9 cellular contexts compared by ENCODE assay signal in genomic region chr5:117590944-117591343, GRCh38.
DNase-seq lines count a peak whose midpoint lies in the region; ATAC-seq, FAIRE-seq and TF ChIP-seq lines count a peak whose summit lies in the region.
"Had no signal": no experiment of that assay in that cellular context is flagged by ENCODE, and none has a peak within 500 bp of the region (broad histone marks: within the 10 kb centered on the region; RNA-seq: fewer than 3 reads in every experiment).

No MANE protein-coding gene starts in this region.

- H3K4me3 Mint-ChIP-seq in neural progenitor cell, result no peak overlapping the region
- H3K4me3 Mint-ChIP-seq: activated naive CD4-positive, alpha-beta T cell treated with anti-CD3 and anti-CD28 coated beads, Interleukin-2, amount 50 U/mL, for 24 hours had no signal

- no peak overlapping the region for H3K4me3 ChIP-seq in neural progenitor cell

- no peaks in the 10 kb centered on the region for H3K27me3 Mint-ChIP-seq in neural progenitor cell (ENCODE audit: insufficient read depth, low read depth)
- H3K27me3 Mint-ChIP-seq: activated naive CD4-positive, alpha-beta T cell treated with anti-CD3 and anti-CD28 coated beads, Interleukin-2, amount 50 U/mL, for 24 hours had no signal

- no peaks in the 10 kb centered on the region for H3K36me3 ChIP-seq in neural progenitor cell

- no peaks in the 10 kb centered on the region for H3K36me3 Mint-ChIP-seq in neural progenitor cell
- H3K36me3 Mint-ChIP-seq: activated naive CD4-positive, alpha-beta T cell treated with anti-CD3 and anti-CD28 coated beads, Interleukin-2, amount 50 U/mL, for 24 hours had no signal

- no peaks in the 10 kb centered on the region for H4K20me1 ChIP-seq in neural progenitor cell (ENCODE audit: low read depth)

- no peaks in the 10 kb centered on the region for H3K27me3 ChIP-seq in neural progenitor cell

- no peaks in the 10 kb centered on the region for H3K79me2 ChIP-seq in neural progenitor cell (ENCODE audit: low read depth)

- no peak overlapping the region for H3K4me2 ChIP-seq in neural progenitor cell

- no peak overlapping the region for H2AFZ ChIP-seq in neural progenitor cell (replicated peaks)

- peak; percentile 16 for DNase-seq in A172 (ENCODE audit: low spot score)
- DNase-seq in GM18507 (ENCODE audit: extremely low spot score, insufficient read length, low read depth), result no peak
- peak; percentile 31 for DNase-seq in neural progenitor cell (ENCODE audit: low spot score)
- no peak for DNase-seq in GM19240 (ENCODE audit: insufficient read length, low spot score)
- DNase-seq in activated CD4-positive, alpha-beta T cell treated with anti-CD3 and anti-CD28 coated beads for 1 hour, result no peak

- H3K4me1 ChIP-seq in neural progenitor cell, result no peaks in the 10 kb centered on the region

- H3K9ac ChIP-seq in neural progenitor cell, result no peak overlapping the region

- ATAC-seq in HG03108 (IDR thresholded peaks at IDR 0.05; ENCODE audit: unreplicated experiment) (peak; percentile 72), GM21515 (IDR thresholded peaks at IDR 0.05; ENCODE audit: unreplicated experiment) (no peak)

- H3K9me3 Mint-ChIP-seq in neural progenitor cell, result peaks cover 5% of the 10 kb centered on the region
- H3K9me3 Mint-ChIP-seq: activated naive CD4-positive, alpha-beta T cell treated with anti-CD3 and anti-CD28 coated beads, Interleukin-2, amount 50 U/mL, for 24 hours had no signal

- TF ChIP-seq CTCF in VCaP (conservative IDR thresholded peaks at IDR 0.05) (peak; percentile 74), neural progenitor cell (IDR thresholded peaks at IDR 0.05) (peak; percentile 51)

- H3K4me1 Mint-ChIP-seq in neural progenitor cell, result peaks cover 11% of the 10 kb centered on the region
- H3K4me1 Mint-ChIP-seq: activated naive CD4-positive, alpha-beta T cell treated with anti-CD3 and anti-CD28 coated beads, Interleukin-2, amount 50 U/mL, for 24 hours had no signal

- H3K27ac ChIP-seq in VCaP (no peak overlapping the region), neural progenitor cell (no peak overlapping the region)

- H3K27ac Mint-ChIP-seq in neural progenitor cell, result no peak overlapping the region
- H3K27ac Mint-ChIP-seq: activated naive CD4-positive, alpha-beta T cell treated with anti-CD3 and anti-CD28 coated beads, Interleukin-2, amount 50 U/mL, for 24 hours had no signal

- H3K9me3 ChIP-seq in neural progenitor cell (ENCODE audit: low read depth), result no peaks in the 10 kb centered on the region

- no peaks in the 10 kb centered on the region for H3F3A ChIP-seq in neural progenitor cell (ENCODE audit: low read depth)

- FAIRE-seq in GM18507 (lab: Jason Lieb, UNC), result peak; percentile 68

Comparison
In these comparisons a context has a peak if more than half of its experiments do, and no peak if none do; other contexts are left out.
1. DNase-seq: peak in A172 (single experiment) and neural progenitor cell (single experiment); none in GM18507 (single experiment), GM19240 (single experiment) and activated CD4-positive, alpha-beta T cell treated with anti-CD3 and anti-CD28 coated beads for 1 hour (single experiment).